26 cellular contexts compared by ENCODE assay signal in the genomic region with DNA sequence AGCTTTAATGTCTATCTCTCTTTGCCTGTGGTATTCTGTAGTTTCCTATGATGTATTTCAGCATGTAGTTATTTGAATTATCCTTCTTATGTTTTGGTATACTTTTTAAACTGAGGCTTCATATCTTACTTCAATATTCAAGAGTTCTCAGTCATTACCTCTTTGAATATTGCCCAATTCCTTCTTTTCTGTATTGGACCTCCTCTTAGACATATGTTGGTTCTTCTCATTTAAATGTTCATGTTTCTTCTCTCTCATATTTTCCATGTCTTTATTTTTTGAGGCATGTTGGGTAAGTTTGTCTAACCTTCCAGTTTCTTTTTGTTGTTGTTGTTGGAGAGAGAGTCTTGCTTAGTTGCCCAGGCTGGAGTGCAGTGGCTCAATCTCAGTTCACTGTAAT.
"Had no signal": no experiment of that assay in that cellular context is flagged by ENCODE, and none has a peak within 500 bp of the region (broad histone marks: within the 10 kb centered on the region; RNA-seq: fewer than 3 reads in every experiment).

No MANE protein-coding gene starts in this region.

- H3K4me1 ChIP-seq: stomach, suprapubic skin, testis, transverse colon, upper lobe of left lung, upper lobe of right lung, uterus, vagina had no signal

- H3K4me3 ChIP-seq: stomach, suprapubic skin, testis, thoracic aorta, tibial artery, tibial nerve, transverse colon, upper lobe of left lung, upper lobe of right lung, uterus, vagina had no signal

- ATAC-seq: stimulated activated effector memory CD8-positive, alpha-beta T cell treated with anti-CD3 and anti-CD28 coated beads, Interleukin-12 subunit alpha, Interleukin-12 subunit beta, amount 100 ng/mL, for 72 hours; stimulated activated memory B cell treated with anti-CD40 and anti-IgM and Interleukin-4, amounts not matched to agents 10 μg/mL and 1 μg/mL and 100 μg/mL, for 72 hours; stimulated activated naive B cell treated with anti-CD40 and anti-IgM and Interleukin-4, amounts not matched to agents 10 μg/mL and 1 μg/mL and 100 μg/mL, for 72 hours; stimulated activated naive CD8-positive, alpha-beta T cell treated with anti-CD3 and anti-CD28 coated beads, Interleukin-15, amount 100 ng/mL, for 72 hours; stimulated activated naive CD8-positive, alpha-beta T cell treated with anti-CD3 and anti-CD28 coated beads, Interleukin-15, Interleukin-2, amounts not matched to agents 100 U/mL and 50 U/mL, for 24 hours; upper lobe of right lung had no signal

- H3K27me3 ChIP-seq: stomach, suprapubic skin, testis, tibial artery, tibial nerve, transverse colon, upper lobe of left lung, upper lobe of right lung, uterus, vagina had no signal

- H3K36me3 ChIP-seq: stomach, suprapubic skin, thoracic aorta, tibial artery, tibial nerve, transverse colon, upper lobe of left lung, upper lobe of right lung, uterus, vagina had no signal

- FAIRE-seq: urothelium cell line had no signal

- H3K27ac ChIP-seq: stomach, suprapubic skin, testis, thoracic aorta, tibial artery, tibial nerve, transverse colon, upper lobe of left lung, upper lobe of right lung, uterus, vagina had no signal

- H3K9me3 ChIP-seq: suprapubic skin, testis, upper lobe of right lung, uterus, vagina had no signal

- DNase-seq: stimulated activated CD4-positive, alpha-beta T cell treated with anti-CD3 and anti-CD28 coated beads, Interleukin-2, amount 100 ng/mL, for 48 hours; stimulated activated CD4-positive, alpha-beta T cell treated with anti-CD3 and anti-CD28 coated beads, Interleukin-4, amount 100 ng/mL, for 1 hour; stimulated activated CD4-positive, alpha-beta T cell treated with anti-CD3 and anti-CD28 coated beads, Interleukin-4, amount 100 ng/mL, for 24 hours; stimulated activated CD4-positive, alpha-beta T cell treated with anti-CD3 and anti-CD28 coated beads, Interleukin-4, amount 100 ng/mL, for 4 hours; stimulated activated CD8-positive, alpha-beta memory T cell treated with anti-CD3 and anti-CD28 coated beads, Interleukin-4, amount 100 ng/mL, for 48 hours; stimulated activated naive B cell treated with anti-CD40 and anti-IgM and Interleukin-4, amounts not matched to agents 10 μg/mL and 1 μg/mL and 100 μg/mL, for 72 hours; stimulated activated naive CD4-positive, alpha-beta T cell; stimulated activated naive CD4-positive, alpha-beta T cell treated with Interleukin-2 at 50 U/mL for 16 hours; stimulated activated naive CD8-positive, alpha-beta T cell treated with anti-CD3 and anti-CD28 coated beads, Interleukin-15, amount 100 ng/mL, for 72 hours; stimulated activated naive CD8-positive, alpha-beta T cell treated with anti-CD3 and anti-CD28 coated beads, Interleukin-15, Interleukin-2, amounts not matched to agents 100 U/mL and 50 U/mL, for 24 hours; stomach; substantia nigra; testis; tibial artery; transverse colon; trophoblast cell; upper lobe of left lung; upper lobe of right lung; uterus had no signal
